In genomic region chr22:50119169-50119767, GRCh38 we compare ENCODE assay signal across 15 cellular contexts. TPM values are rescaled to one million over a fixed set of nuclear protein-coding genes. Genes with fewer than 3 reads are reported as not detected.
"Had no signal": no experiment of that assay in that cellular context is flagged by ENCODE, and none has a peak within 500 bp of the region (broad histone marks: within the 10 kb centered on the region; RNA-seq: fewer than 3 reads in every experiment).

No MANE protein-coding gene starts in this region.

- H3K36me3 ChIP-seq: thyroid gland had no signal

- DNase-seq: activated CD4-positive, alpha-beta T cell treated with anti-CD3 and anti-CD28 coated beads, Interleukin-2, amount 10 ng/mL, durations not matched to agents 7 days and 5 days; activated CD4-positive, CD25-positive, alpha-beta regulatory T cell; endodermal cell; glutamatergic neuron; immature natural killer cell; stimulated activated CD4-positive, alpha-beta T cell treated with anti-CD3 and anti-CD28 coated beads, Interleukin-15, amount 100 ng/mL, for 24 hours; stimulated activated CD4-positive, alpha-beta T cell treated with anti-CD3 and anti-CD28 coated beads, Interleukin-4, amount 100 ng/mL, for 24 hours; stimulated activated naive CD8-positive, alpha-beta T cell treated with anti-CD3 and anti-CD28 coated beads, Interleukin-15, amount 100 ng/mL, for 72 hours; T-helper 2 cell had no signal

- ATAC-seq: esophagus mucosa; stimulated activated naive CD8-positive, alpha-beta T cell treated with anti-CD3 and anti-CD28 coated beads, Interleukin-15, amount 100 ng/mL, for 72 hours had no signal

- H3K4me3 ChIP-seq: thyroid gland had no signal

- H3K27ac ChIP-seq: thyroid gland had no signal

- H3K4me1 Mint-ChIP-seq: activated CD4-positive, alpha-beta T cell treated with anti-CD3 and anti-CD28 coated beads, Interleukin-2, amount 10 ng/mL, durations not matched to agents 7 days and 5 days; activated naive CD4-positive, alpha-beta T cell treated with anti-CD3 and anti-CD28 coated beads, Interleukin-2, amount 50 U/mL, for 24 hours; immature natural killer cell; stimulated activated naive CD8-positive, alpha-beta T cell treated with anti-CD3 and anti-CD28 coated beads, Interleukin-15, amount 100 ng/mL, for 72 hours had no signal

- H3K27me3 ChIP-seq: thyroid gland had no signal

- H3K9me3 ChIP-seq: thyroid gland had no signal

- H3K27ac Mint-ChIP-seq: activated CD4-positive, alpha-beta T cell treated with anti-CD3 and anti-CD28 coated beads, Interleukin-2, amount 10 ng/mL, durations not matched to agents 7 days and 5 days; activated naive CD4-positive, alpha-beta T cell treated with anti-CD3 and anti-CD28 coated beads, Interleukin-2, amount 50 U/mL, for 24 hours; activated T-helper 2 cell treated with anti-CD3 and anti-CD28 coated beads, Interferon-gamma antibody, Interleukin-2, Interleukin-4, amounts not matched to agents 10 μg/mL and 5 μg/mL and 100 μg/mL, durations not matched to agents 14 hours and 24 hours and 36 hours; endodermal cell; stimulated activated naive CD8-positive, alpha-beta T cell treated with anti-CD3 and anti-CD28 coated beads, Interleukin-15, amount 100 ng/mL, for 72 hours had no signal

- H3K4me3 Mint-ChIP-seq: activated CD4-positive, alpha-beta T cell treated with anti-CD3 and anti-CD28 coated beads, Interleukin-2, amount 10 ng/mL, durations not matched to agents 7 days and 5 days; activated naive CD4-positive, alpha-beta T cell treated with anti-CD3 and anti-CD28 coated beads, Interleukin-2, amount 50 U/mL, for 24 hours; endodermal cell; immature natural killer cell; stimulated activated naive CD8-positive, alpha-beta T cell treated with anti-CD3 and anti-CD28 coated beads, Interleukin-15, amount 100 ng/mL, for 72 hours had no signal

RNA-seq across cellular contexts. Expression of gene MOV10L1, which starts 29.5 kb away (rescaled TPM):
- total RNA-seq: activated CD4-positive, alpha-beta T cell treated with anti-CD3 and anti-CD28 coated beads, Interleukin-2, amount 10 ng/mL, durations not matched to agents 7 days and 5 days had no signal
- polyA plus RNA-seq: neural cell had no signal

RNA-seq across cellular contexts. Expression of gene MLC1, which starts 34.0 kb away (rescaled TPM):
- total RNA-seq: activated T-helper 2 cell treated with anti-CD3 and anti-CD28 coated beads, Interferon-gamma antibody, Interleukin-2, Interleukin-4, amounts not matched to agents 10 μg/mL and 5 μg/mL and 100 μg/mL, durations not matched to agents 14 hours and 24 hours and 36 hours; dermis microvascular lymphatic vessel endothelial cell; esophagus mucosa had no signal
- polyA plus RNA-seq: neural cell had no signal
